In the genomic region with DNA sequence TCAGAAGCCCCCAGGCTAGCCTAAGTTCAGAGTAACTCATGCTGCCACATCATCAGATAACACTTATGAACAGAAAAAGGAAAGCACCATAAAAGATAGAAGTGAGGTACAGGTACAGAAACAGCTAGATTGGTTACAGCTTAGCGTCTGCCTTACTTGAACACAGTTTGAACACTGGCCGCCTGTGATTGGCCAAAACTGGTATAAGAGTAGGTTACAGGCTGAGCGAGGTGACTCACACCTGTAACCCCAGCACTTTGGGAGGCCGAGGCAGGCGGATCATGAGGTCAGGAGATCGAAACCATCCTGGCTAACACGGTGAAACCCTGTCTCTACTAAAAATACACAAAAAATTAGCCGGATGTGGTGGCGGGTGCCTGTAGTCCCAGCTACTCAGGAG, we compare ENCODE assay signal across 8 cellular contexts.
DNase-seq lines count a peak whose midpoint lies in the region; ATAC-seq and TF ChIP-seq lines count a peak whose summit lies in the region.
"Not testable (repeated sequence)": the region's sequence is repeated elsewhere in the genome, so short reads cannot be mapped to it uniquely, and the experiment has no call there.

No MANE protein-coding gene starts in this region.

- not testable (repeated sequence) for H3K36me3 ChIP-seq in BLaER1; OCI-LY7 (ENCODE audit: insufficient read depth, low read length)

- H3K36me3 Mint-ChIP-seq in central memory CD8-positive, alpha-beta T cell (ENCODE audit: insufficient read depth) = not testable (repeated sequence)
- peaks cover 5 to 25% of the 10 kb centered on the region in 2 donors for H3K36me3 Mint-ChIP-seq in naive B cell
- H3K36me3 Mint-ChIP-seq in stimulated activated naive B cell treated with anti-CD40 and anti-IgM and Interleukin-4, amounts not matched to agents 10 μg/mL and 1 μg/mL and 100 μg/mL, for 72 hours = peaks cover 7 to 12% of the 10 kb centered on the region in 2 donors

- H3K4me2 ChIP-seq in BLaER1 (peak overlapping the region; percentile 46), OCI-LY7 (ENCODE audit: low read length) (peak overlapping the region; percentile 36)

- DNase-seq in M059J (ENCODE audit: low read depth) = peak; percentile 3
- not testable (repeated sequence) for DNase-seq in OCI-LY7 (ENCODE audit: low spot score); central memory CD8-positive, alpha-beta T cell (ENCODE audit: low spot score in 2 of 2); naive B cell; stimulated activated naive B cell treated with anti-CD40 and anti-IgM and Interleukin-4, amounts not matched to agents 10 μg/mL and 1 μg/mL and 100 μg/mL, for 72 hours

- not testable (repeated sequence) for H3K27ac ChIP-seq in BLaER1
- H3K27ac ChIP-seq in OCI-LY7 (ENCODE audit: low read depth, low read length, poor library complexity, severe bottlenecking) = peak overlapping the region; percentile 44

- not testable (repeated sequence) for H3K27me3 ChIP-seq in BLaER1

- not testable (repeated sequence) for H3K9me3 Mint-ChIP-seq in central memory CD8-positive, alpha-beta T cell
- peaks cover 3 to 28% (median 21%) of the 10 kb centered on the region in 7 donors for H3K9me3 Mint-ChIP-seq in naive B cell
- peaks cover 5 to 13% of the 10 kb centered on the region in 2 donors for H3K9me3 Mint-ChIP-seq in stimulated activated naive B cell treated with anti-CD40 and anti-IgM and Interleukin-4, amounts not matched to agents 10 μg/mL and 1 μg/mL and 100 μg/mL, for 72 hours

- H3K9ac ChIP-seq in BLaER1 = not testable (repeated sequence)

- BruUV-seq in OCI-LY7 (replicated peaks; lab: Mats Ljungman, UMichigan) = not testable (repeated sequence)

- H3K9me3 ChIP-seq in BLaER1; OCI-LY7 (ENCODE audit: low read length): not testable (repeated sequence)

- H3K79me2 ChIP-seq in OCI-LY7 (ENCODE audit: insufficient read depth, low read depth, low read length) = not testable (repeated sequence)

- ATAC-seq in GM21526 (IDR thresholded peaks at IDR 0.05; ENCODE audit: low FRiP score, unreplicated experiment) (peak; percentile 29), HG03342 (IDR thresholded peaks at IDR 0.05; ENCODE audit: unreplicated experiment) (peak; percentile 31)
- ATAC-seq in central memory CD8-positive, alpha-beta T cell (replicated peaks; ENCODE audit: extremely low read depth, poor library complexity, severe bottlenecking); naive B cell (ENCODE audit: low read depth in 2 of 2); stimulated activated naive B cell treated with anti-CD40 and anti-IgM and Interleukin-4, amounts not matched to agents 10 μg/mL and 1 μg/mL and 100 μg/mL, for 72 hours (replicated peaks): not testable (repeated sequence)

- H3K4me1 ChIP-seq in BLaER1 (peaks cover 19% of the 10 kb centered on the region), OCI-LY7 (ENCODE audit: insufficient read depth, low read length, poor library complexity, severe bottlenecking) (peaks cover 19% of the 10 kb centered on the region)

- H3K4me1 Mint-ChIP-seq in central memory CD8-positive, alpha-beta T cell = not testable (repeated sequence)
- peaks cover 39 to 65% (median 63%) of the 10 kb centered on the region in 3 donors for H3K4me1 Mint-ChIP-seq in naive B cell
- peaks cover 21 to 50% of the 10 kb centered on the region in 2 donors for H3K4me1 Mint-ChIP-seq in stimulated activated naive B cell treated with anti-CD40 and anti-IgM and Interleukin-4, amounts not matched to agents 10 μg/mL and 1 μg/mL and 100 μg/mL, for 72 hours

- intact Hi-C loops in OCI-LY7 (cut with micrococcal nuclease; ENCODE audit: unreplicated experiment) = not testable (repeated sequence)

- not testable (repeated sequence) for H4K20me1 ChIP-seq in BLaER1; OCI-LY7 (ENCODE audit: insufficient read depth, low read length)

- peaks cover 30% of the 10 kb centered on the region for H3K27me3 Mint-ChIP-seq in central memory CD8-positive, alpha-beta T cell
- H3K27me3 Mint-ChIP-seq in naive B cell; stimulated activated naive B cell treated with anti-CD40 and anti-IgM and Interleukin-4, amounts not matched to agents 10 μg/mL and 1 μg/mL and 100 μg/mL, for 72 hours: not testable (repeated sequence)

- CTCF ChIA-PET in OCI-LY7 (lab: Charles Lee; ENCODE audit: unreplicated experiment) = not testable (repeated sequence)

- H3K4me3 ChIP-seq in BLaER1; OCI-LY7 (ENCODE audit: low read depth, low read length, poor library complexity, severe bottlenecking): not testable (repeated sequence)

- TF ChIP-seq CTCF in OCI-LY7 (conservative IDR thresholded peaks at IDR 0.05; ENCODE audit: low read length) = not testable (repeated sequence)

- H3K27ac Mint-ChIP-seq in central memory CD8-positive, alpha-beta T cell (ENCODE audit: low read depth) = peak overlapping the region; percentile 68
- peak overlapping the region; percentile 96 to 98 (median 98) for H3K27ac Mint-ChIP-seq in naive B cell
- H3K27ac Mint-ChIP-seq in stimulated activated naive B cell treated with anti-CD40 and anti-IgM and Interleukin-4, amounts not matched to agents 10 μg/mL and 1 μg/mL and 100 μg/mL, for 72 hours = peak overlapping the region; percentile 89

- POLR2A ChIA-PET in OCI-LY7 (lab: Charles Lee) = interaction anchor here (0.6 kb wide), 2 partner anchors 15 to 522 kb away, joined by 3 read pairs; no protein-coding TSS in a partner anchor

- H3K9me2 ChIP-seq in OCI-LY7 (ENCODE audit: insufficient read depth, low read length) = not testable (repeated sequence)

- H2AFZ ChIP-seq in OCI-LY7 (ENCODE audit: low read length) = not testable (repeated sequence)

- not testable (repeated sequence) for H3K4me3 Mint-ChIP-seq in central memory CD8-positive, alpha-beta T cell
- peak overlapping the region; percentile 31 to 87 (median 72) for H3K4me3 Mint-ChIP-seq in naive B cell
- H3K4me3 Mint-ChIP-seq in stimulated activated naive B cell treated with anti-CD40 and anti-IgM and Interleukin-4, amounts not matched to agents 10 μg/mL and 1 μg/mL and 100 μg/mL, for 72 hours = peak overlapping the region in 1 of 2 donors; percentile 18
